ENCODE assay signal across 29 cellular contexts in genomic region chr7:148079206-148079605, GRCh38.
"Had no signal": no experiment of that assay in that cellular context is flagged by ENCODE, and none has a peak within 500 bp of the region (broad histone marks: within the 10 kb centered on the region; RNA-seq: fewer than 3 reads in every experiment).

No MANE protein-coding gene starts in this region.

- H3K27me3 ChIP-seq: ascending aorta, cardiac muscle cell had no signal

- H3K9me3 ChIP-seq: ascending aorta had no signal

- ATAC-seq: activated CD4-positive, alpha-beta T cell treated with anti-CD3 and anti-CD28 coated beads for 36 hours; activated CD8-positive, alpha-beta memory T cell treated with anti-CD3 and anti-CD28 coated beads, Interleukin-2, amount 10 ng/mL, durations not matched to agents 7 days and 5 days; activated CD8-positive, alpha-beta T cell treated with anti-CD3 and anti-CD28 coated beads, Interleukin-2, amount 10 ng/mL, durations not matched to agents 7 days and 5 days; activated naive CD8-positive, alpha-beta T cell treated with anti-CD3 and anti-CD28 coated beads, Interleukin-2, amount 50 U/mL, for 24 hours had no signal

- H3K36me3 ChIP-seq: ascending aorta, cardiac muscle cell had no signal

- DNase-seq: activated B cell treated with CpG ODN at 0.5 μM for 24 hours; activated CD4-positive, alpha-beta memory T cell treated with anti-CD3 and anti-CD28 coated beads, Interleukin-2, amount 10 ng/mL, durations not matched to agents 7 days and 5 days; activated CD4-positive, alpha-beta T cell treated with anti-CD3 and anti-CD28 coated beads for 1 hour; activated CD4-positive, alpha-beta T cell treated with anti-CD3 and anti-CD28 coated beads for 36 hours; activated CD4-positive, alpha-beta T cell treated with anti-CD3 and anti-CD28 coated beads for 48 hours; activated CD4-positive, alpha-beta T cell treated with anti-CD3 and anti-CD28 coated beads, Interleukin-2, amount 10 ng/mL, durations not matched to agents 7 days and 5 days; activated CD4-positive, alpha-beta T cell treated with anti-CD3 and anti-CD28 coated beads, Interleukin-2, amount 50 U/mL, for 48 hours; activated CD8-positive, alpha-beta memory T cell treated with anti-CD3 and anti-CD28 coated beads for 24 hours; activated CD8-positive, alpha-beta memory T cell treated with anti-CD3 and anti-CD28 coated beads, Interleukin-2, amount 10 ng/mL, durations not matched to agents 7 days and 5 days; activated CD8-positive, alpha-beta memory T cell treated with anti-CD3 and anti-CD28 coated beads, Interleukin-2, amount 50 U/mL, for 48 hours; activated CD8-positive, alpha-beta T cell treated with anti-CD3 and anti-CD28 coated beads, Interleukin-2, amount 10 ng/mL, durations not matched to agents 7 days and 5 days; activated effector memory CD4-positive, alpha-beta T cell treated with Interleukin-2 at 50 U/mL for 16 hours; activated gamma-delta T cell; activated naive CD4-positive, alpha-beta T cell treated with anti-CD3 and anti-CD28 coated beads, Interleukin-2, amount 10 ng/mL, durations not matched to agents 7 days and 5 days; activated naive CD4-positive, alpha-beta T cell treated with Interleukin-2 at 50 U/mL for 16 hours; activated naive CD8-positive, alpha-beta T cell treated with anti-CD3 and anti-CD28 coated beads, Interleukin-2, amount 10 ng/mL, durations not matched to agents 7 days and 5 days; activated naive CD8-positive, alpha-beta T cell treated with anti-CD3 and anti-CD28 coated beads, Interleukin-2, amount 50 U/mL, for 24 hours; activated T-cell treated with anti-CD3 and anti-CD28 coated beads, Interleukin-2, amount 50 U/mL, for 24 hours; activated T-cell treated with anti-CD3 and anti-CD28 coated beads, Interleukin-2, amount 50 U/mL, for 48 hours; amygdala; anterior cingulate cortex; caudate nucleus; cerebellar nuclear complex; T-helper 1 cell; T-helper 2 cell; T-helper 9 cell had no signal

- H3K4me3 ChIP-seq: ascending aorta, cardiac muscle cell had no signal

- H3K27ac ChIP-seq: ascending aorta, cardiac muscle cell, VCaP had no signal

- H3K4me1 ChIP-seq: ascending aorta had no signal
